In genomic region chr21:32710069-32710784, GRCh38 we compare ENCODE assay signal across 22 cellular contexts. TPM values are rescaled to one million over a fixed set of nuclear protein-coding genes. Genes with fewer than 3 reads are reported as not detected.
DNase-seq lines count a peak whose midpoint lies in the region; ATAC-seq and TF ChIP-seq lines count a peak whose summit lies in the region.
"Had no signal": no experiment of that assay in that cellular context is flagged by ENCODE, and none has a peak within 500 bp of the region (broad histone marks: within the 10 kb centered on the region; RNA-seq: fewer than 3 reads in every experiment).

No MANE protein-coding gene starts in this region.

- POLR2A ChIA-PET in activated CD4-positive, alpha-beta T cell treated with anti-CD3 and anti-CD28 coated beads for 36 hours (lab: Charles Lee), result no interaction called here
- POLR2A ChIA-PET in WTC11 (lab: Charles Lee), result no interaction called here

- H3K27me3 Mint-ChIP-seq in activated CD4-positive, alpha-beta T cell treated with anti-CD3 and anti-CD28 coated beads, Interleukin-2, amount 10 ng/mL, durations not matched to agents 24 days and 14 days, result no peaks in the 10 kb centered on the region
- no peaks in the 10 kb centered on the region for H3K27me3 Mint-ChIP-seq in activated CD4-positive, alpha-beta T cell treated with anti-CD3 and anti-CD28 coated beads for 36 hours
- H3K27me3 Mint-ChIP-seq in GM23338 (ENCODE audit: insufficient read depth, low read depth, poor library complexity) (no peaks in the 10 kb centered on the region), WTC11 (ENCODE audit: low read depth) (no peaks in the 10 kb centered on the region), neural progenitor cell (ENCODE audit: insufficient read depth, low read depth) (no peaks in the 10 kb centered on the region)
- H3K27me3 Mint-ChIP-seq: CD8-positive, alpha-beta memory T cell had no signal

- no peak overlapping the region for H3K27ac ChIP-seq in GM23338 (ENCODE audit: low read depth)
- no peak overlapping the region for H3K27ac ChIP-seq in neural progenitor cell
- H3K27ac ChIP-seq: PC-9, SJSA1 had no signal

- H2AFZ ChIP-seq in GM23338 (no peak overlapping the region), neural progenitor cell (replicated peaks) (no peak overlapping the region)
- H2AFZ ChIP-seq: PC-9 had no signal

- H3K9me3 Mint-ChIP-seq in activated CD4-positive, alpha-beta T cell treated with anti-CD3 and anti-CD28 coated beads, Interleukin-2, amount 10 ng/mL, durations not matched to agents 24 days and 14 days, result peaks cover 8% of the 10 kb centered on the region
- H3K9me3 Mint-ChIP-seq in activated CD4-positive, alpha-beta T cell treated with anti-CD3 and anti-CD28 coated beads for 36 hours (ENCODE audit: low read depth), result no peaks in the 10 kb centered on the region
- H3K9me3 Mint-ChIP-seq in GM23338 (no peaks in the 10 kb centered on the region), WTC11 (no peaks in the 10 kb centered on the region), neural progenitor cell (no peaks in the 10 kb centered on the region)
- H3K9me3 Mint-ChIP-seq: CD14-positive monocyte; CD8-positive, alpha-beta memory T cell had no signal

- H3K9me3 ChIP-seq in neural progenitor cell (ENCODE audit: low read depth), result no peaks in the 10 kb centered on the region
- H3K9me3 ChIP-seq: HAP-1, MG63, SJSA1 had no signal

- H3K36me3 Mint-ChIP-seq in activated CD4-positive, alpha-beta T cell treated with anti-CD3 and anti-CD28 coated beads, Interleukin-2, amount 10 ng/mL, durations not matched to agents 24 days and 14 days (ENCODE audit: low read depth), result peaks cover 13% of the 10 kb centered on the region
- peaks cover 12% of the 10 kb centered on the region for H3K36me3 Mint-ChIP-seq in activated CD4-positive, alpha-beta T cell treated with anti-CD3 and anti-CD28 coated beads for 36 hours (ENCODE audit: low read depth)
- H3K36me3 Mint-ChIP-seq in GM23338 (ENCODE audit: low read depth) (no peaks in the 10 kb centered on the region), WTC11 (no peaks in the 10 kb centered on the region), neural progenitor cell (no peaks in the 10 kb centered on the region)

- H4K20me1 ChIP-seq in GM23338 (replicated peaks; ENCODE audit: insufficient read depth) (no peaks in the 10 kb centered on the region), neural progenitor cell (ENCODE audit: low read depth) (no peaks in the 10 kb centered on the region)

- H3K4me3 ChIP-seq in GM23338 (no peak overlapping the region), neural progenitor cell (no peak overlapping the region)
- H3K4me3 ChIP-seq: HAP-1, MG63, PC-9, SJSA1 had no signal

- H3K27me3 ChIP-seq in GM23338 (ENCODE audit: insufficient read depth) (no peaks in the 10 kb centered on the region), neural progenitor cell (no peaks in the 10 kb centered on the region)
- H3K27me3 ChIP-seq: MG63, SJSA1 had no signal

- DNase-seq in activated CD4-positive, alpha-beta T cell treated with anti-CD3 and anti-CD28 coated beads, Interleukin-2, amount 10 ng/mL, durations not matched to agents 24 days and 14 days, result peak; percentile 43
- DNase-seq in activated CD4-positive, alpha-beta T cell treated with anti-CD3 and anti-CD28 coated beads for 36 hours, result no peak
- peak; percentile 32 for DNase-seq in GM23338 (ENCODE audit: low spot score)
- no peak for DNase-seq in WTC11 (ENCODE audit: low spot score)
- peak; percentile 25 for DNase-seq in neural progenitor cell (ENCODE audit: low spot score)
- DNase-seq in COR-L47 (lab: John Stamatoyannopoulos, UW), result no peak
- no peak for DNase-seq in GOT3 (lab: John Stamatoyannopoulos, UW)
- DNase-seq: Calu3; CD8-positive, alpha-beta memory T cell; DMS79 treated with DMSO at 0.1 percent for 48 hours; MG63; NCI-H1105 treated with DMSO at 0.1 percent for 48 hours; NCI-H146; NCI-H1930; NCI-H446; NCI-H526 treated with DMSO at 0.1 percent for 48 hours; PC-9 had no signal

- H3K4me1 ChIP-seq in GM23338 (ENCODE audit: insufficient read depth) (peaks cover 10% of the 10 kb centered on the region; the same call in 1 of the 2 replicates), neural progenitor cell (peaks cover 8% of the 10 kb centered on the region)
- H3K4me1 ChIP-seq: SJSA1 had no signal

- H3K79me2 ChIP-seq in GM23338 (replicated peaks; ENCODE audit: insufficient read depth), result no peaks in the 10 kb centered on the region
- H3K79me2 ChIP-seq in neural progenitor cell (ENCODE audit: low read depth), result no peaks in the 10 kb centered on the region

- ATAC-seq in activated CD4-positive, alpha-beta T cell treated with anti-CD3 and anti-CD28 coated beads for 36 hours, result no peak
- ATAC-seq in GM23338 (peak; percentile 70), WTC11 (peak; percentile 43; the same call in 1 of the 2 replicates)
- ATAC-seq: HepG2, Right ventricle myocardium inferior had no signal

- H3K9me2 ChIP-seq in GM23338 (ENCODE audit: insufficient read depth), result no peaks in the 10 kb centered on the region

- TF ChIP-seq CTCF in GM23338 (conservative IDR thresholded peaks at IDR 0.05; ENCODE audit: low read depth in 2 of 2), result no peak
- no peak for TF ChIP-seq CTCF in WTC11 (IDR thresholded peaks at IDR 0.05)
- TF ChIP-seq CTCF in neural progenitor cell (IDR thresholded peaks at IDR 0.05), result no peak

- H3K4me3 Mint-ChIP-seq in activated CD4-positive, alpha-beta T cell treated with anti-CD3 and anti-CD28 coated beads, Interleukin-2, amount 10 ng/mL, durations not matched to agents 24 days and 14 days, result no peak overlapping the region
- H3K4me3 Mint-ChIP-seq in activated CD4-positive, alpha-beta T cell treated with anti-CD3 and anti-CD28 coated beads for 36 hours, result no peak overlapping the region
- H3K4me3 Mint-ChIP-seq in GM23338 (no peak overlapping the region), WTC11 (no peak overlapping the region), neural progenitor cell (no peak overlapping the region)
- H3K4me3 Mint-ChIP-seq: CD14-positive monocyte; CD8-positive, alpha-beta memory T cell had no signal

- H3K4me2 ChIP-seq in GM23338 (0 out of 2 replicates have a peak overlapping the region, but pooled peaks have one; percentile 48), neural progenitor cell (no peak overlapping the region)
- H3K4me2 ChIP-seq: PC-9 had no signal

- H3F3A ChIP-seq in GM23338 (replicated peaks; ENCODE audit: low read depth), result no peaks in the 10 kb centered on the region
- peaks cover 8% of the 10 kb centered on the region for H3F3A ChIP-seq in neural progenitor cell (ENCODE audit: low read depth)

- H3K9ac ChIP-seq in neural progenitor cell, result no peak overlapping the region

- peaks cover 17% of the 10 kb centered on the region for H3K4me1 Mint-ChIP-seq in activated CD4-positive, alpha-beta T cell treated with anti-CD3 and anti-CD28 coated beads, Interleukin-2, amount 10 ng/mL, durations not matched to agents 24 days and 14 days
- peaks cover 29% of the 10 kb centered on the region for H3K4me1 Mint-ChIP-seq in activated CD4-positive, alpha-beta T cell treated with anti-CD3 and anti-CD28 coated beads for 36 hours
- H3K4me1 Mint-ChIP-seq in GM23338, result peaks cover 1% of the 10 kb centered on the region; the same call in 2 of the 3 replicates
- peaks cover 6% of the 10 kb centered on the region; the same call in 1 of the 2 replicates for H3K4me1 Mint-ChIP-seq in WTC11
- peaks cover 5% of the 10 kb centered on the region for H3K4me1 Mint-ChIP-seq in neural progenitor cell

- intact Hi-C loops in activated CD4-positive, alpha-beta T cell treated with anti-CD3 and anti-CD28 coated beads, Interleukin-2, amount 10 ng/mL, durations not matched to agents 24 days and 14 days (cut with micrococcal nuclease), result no loop called here
- intact Hi-C loops in activated CD4-positive, alpha-beta T cell treated with anti-CD3 and anti-CD28 coated beads for 36 hours (cut with DNase I, micrococcal nuclease), result no loop called here

- H3K36me3 ChIP-seq in GM23338 (ENCODE audit: insufficient read depth) (no peaks in the 10 kb centered on the region), neural progenitor cell (no peaks in the 10 kb centered on the region)
- H3K36me3 ChIP-seq: HAP-1, MG63, SJSA1 had no signal

- no peak overlapping the region for H3K27ac Mint-ChIP-seq in activated CD4-positive, alpha-beta T cell treated with anti-CD3 and anti-CD28 coated beads, Interleukin-2, amount 10 ng/mL, durations not matched to agents 24 days and 14 days
- H3K27ac Mint-ChIP-seq in activated CD4-positive, alpha-beta T cell treated with anti-CD3 and anti-CD28 coated beads for 36 hours, result no peak overlapping the region
- H3K27ac Mint-ChIP-seq in GM23338 (no peak overlapping the region), WTC11 (no peak overlapping the region), neural progenitor cell (no peak overlapping the region)
- H3K27ac Mint-ChIP-seq: CD14-positive monocyte had no signal

- CTCF ChIA-PET in activated CD4-positive, alpha-beta T cell treated with anti-CD3 and anti-CD28 coated beads for 36 hours (lab: Charles Lee), result no interaction called here
- CTCF ChIA-PET in WTC11 (lab: Charles Lee), result no interaction called here

TF ChIP-seq in GM23338, 12 proteins besides CTCF, POLR2A, EP300 and RAD21 (continues in another document):
- TF ChIP-seq STAT1 (IDR thresholded peaks at IDR 0.05; ENCODE audit: unreplicated experiment), result no peak
- TF ChIP-seq POLR2AphosphoS5 (IDR thresholded peaks at IDR 0.05; ENCODE audit: low read depth), result no peak

TF ChIP-seq in WTC11, 78 proteins besides CTCF, POLR2A, EP300 and RAD21 (continues in another document):
- TF ChIP-seq SMAD3 (CRISPR knock-in tag; IDR thresholded peaks at IDR 0.05; ENCODE audit: borderline replicate concordance), result no peak

RNA-seq across cellular contexts. Expression of gene SYNJ1, which starts 17.6 kb away (rescaled TPM):
- total RNA-seq in activated CD4-positive, alpha-beta T cell treated with anti-CD3 and anti-CD28 coated beads, Interleukin-2, amount 10 ng/mL, durations not matched to agents 24 days and 14 days, result 11.3 and 12.6 TPM in 2 replicates
- 10 to 100 TPM in 1 of 2 experiments, 1 to 10 TPM in 1; 6.3 to 10.5 TPM for total RNA-seq in activated CD4-positive, alpha-beta T cell treated with anti-CD3 and anti-CD28 coated beads for 36 hours
- total RNA-seq in GM23338 (2014; rRNA removed; shearing (Covaris generic)), result 4.2 and 8.2 TPM in 2 replicates
- polyA plus RNA-seq in GM23338 (2016; fragmentation: Nextera tagmentation; extraction: Ambion mirVana), result 1.4 and 2.2 TPM in 2 replicates
- total RNA-seq in WTC11 (2021) (4.2 to 6.3 TPM (median 6.1 TPM) in 3 replicates), neural progenitor cell (ENCODE audit: low replicate concordance) (2.0 and 4.1 TPM in 2 replicates)

Comparison
In these comparisons a context has a peak if more than half of its experiments do, and no peak if none do; other contexts are left out.
1. DNase-seq: peak in activated CD4-positive, alpha-beta T cell treated with anti-CD3 and anti-CD28 coated beads, Interleukin-2, amount 10 ng/mL, durations not matched to agents 24 days and 14 days (single experiment), GM23338 (single experiment) and neural progenitor cell (single experiment); none in activated CD4-positive, alpha-beta T cell treated with anti-CD3 and anti-CD28 coated beads for 36 hours (single experiment), WTC11 (single experiment), COR-L47 (single experiment) and GOT3 (single experiment).